Comparison of ENCODE assay signal across 8 cellular contexts in genomic region chr6:125995972-125996580, GRCh38. TPM values are rescaled to one million over a fixed set of nuclear protein-coding genes. Genes with fewer than 3 reads are reported as not detected.
DNase-seq lines count a peak whose midpoint lies in the region; ATAC-seq, FAIRE-seq and TF ChIP-seq lines count a peak whose summit lies in the region.

No MANE protein-coding gene starts in this region.

- no peak for FAIRE-seq in astrocyte (lab: Jason Lieb, UNC)

- H3K9ac ChIP-seq in astrocyte (ENCODE audit: low read length): no peak overlapping the region

- H2AFZ ChIP-seq in astrocyte (ENCODE audit: low read depth, low read length): no peak overlapping the region

- peak; percentile 98 for TF ChIP-seq CTCF in astrocyte (IDR thresholded peaks at IDR 0.05; ENCODE audit: insufficient read depth, low read depth, low read length)

- H3K9me3 Mint-ChIP-seq in astrocyte (ENCODE audit: unreplicated experiment): no peaks in the 10 kb centered on the region

- no peak overlapping the region for H3K27ac ChIP-seq in astrocyte (ENCODE audit: low read depth, low read length)

- ATAC-seq in GM18505 (IDR thresholded peaks at IDR 0.05; ENCODE audit: unreplicated experiment): peak; percentile 97
- peak; percentile 97 for ATAC-seq in HG02938 (IDR thresholded peaks at IDR 0.05; ENCODE audit: unreplicated experiment)

- H3K4me1 ChIP-seq in astrocyte (ENCODE audit: insufficient read depth, low read length): no peaks in the 10 kb centered on the region

- H3K79me2 ChIP-seq in astrocyte (ENCODE audit: insufficient read depth, low read length): peaks cover 39% of the 10 kb centered on the region

- no peaks in the 10 kb centered on the region for H3K27me3 Mint-ChIP-seq in astrocyte (ENCODE audit: low read depth, unreplicated experiment)

- no peak overlapping the region for H3K27ac Mint-ChIP-seq in astrocyte (ENCODE audit: unreplicated experiment)

- peaks cover 7% of the 10 kb centered on the region for H3K36me3 Mint-ChIP-seq in astrocyte (ENCODE audit: low read depth, unreplicated experiment)

- DNase-seq in A172 (ENCODE audit: low spot score) (peak; percentile 35), NCI-H1694 treated with DMSO at 0.1 percent for 48 hours (lab: John Stamatoyannopoulos, UW) (peak; percentile 49), T1000 (lab: John Stamatoyannopoulos, UW) (peak; percentile 32), astrocyte (ENCODE audit: low read depth) (peak; percentile 23), hippocampal formation (lab: John Stamatoyannopoulos, UW) (peak; percentile 36 to 64)
- peak; percentile 41 to 55 for DNase-seq in stimulated activated CD4-positive, alpha-beta T cell treated with anti-CD3 and anti-CD28 coated beads, Interleukin-12 subunit alpha, Interleukin-12 subunit beta, amount 100 ng/mL, for 24 hours (ENCODE audit: low read depth in 2 of 2)

- H3K4me1 Mint-ChIP-seq in astrocyte (ENCODE audit: low read depth, unreplicated experiment): no peaks in the 10 kb centered on the region

- no peak for TF ChIP-seq POLR2A in GM18505 (IDR thresholded peaks at IDR 0.05; ENCODE audit: borderline replicate concordance, extremely low read depth, insufficient read depth, insufficient read length)

- H3K4me3 Mint-ChIP-seq in astrocyte (ENCODE audit: unreplicated experiment): no peak overlapping the region

- H3K36me3 ChIP-seq in astrocyte (ENCODE audit: insufficient read depth, low read length): no peaks in the 10 kb centered on the region

- peaks cover 23% of the 10 kb centered on the region for H4K20me1 ChIP-seq in astrocyte (ENCODE audit: insufficient read depth, low read length)

- H3K27me3 ChIP-seq in astrocyte (ENCODE audit: insufficient read depth, low read length): no peaks in the 10 kb centered on the region

- H3K4me3 ChIP-seq in astrocyte (ENCODE audit: insufficient read depth, low read depth, low read length): no peak overlapping the region

- no peaks in the 10 kb centered on the region for H3K9me3 ChIP-seq in astrocyte (ENCODE audit: insufficient read depth, low read depth, low read length)

- H3K4me2 ChIP-seq in astrocyte (ENCODE audit: low read length): peak overlapping the region; percentile 58

RNA-seq across cellular contexts. Expression of gene TRMT11, which starts 9.7 kb away (rescaled TPM):
- total RNA-seq in A172 (2014; rRNA removed; shearing (Covaris generic)): 41.2 and 49.2 TPM in 2 replicates
- 17.0 and 18.2 TPM in 2 replicates for total RNA-seq in astrocyte

RNA-seq across cellular contexts. Expression of gene HINT3, which starts 39.5 kb away (rescaled TPM):
- total RNA-seq in A172 (2014; rRNA removed; shearing (Covaris generic)): 22.0 and 24.5 TPM in 2 replicates
- 11.8 and 12.2 TPM in 2 replicates for total RNA-seq in astrocyte
